8 cellular contexts compared by ENCODE assay signal in the genomic region with DNA sequence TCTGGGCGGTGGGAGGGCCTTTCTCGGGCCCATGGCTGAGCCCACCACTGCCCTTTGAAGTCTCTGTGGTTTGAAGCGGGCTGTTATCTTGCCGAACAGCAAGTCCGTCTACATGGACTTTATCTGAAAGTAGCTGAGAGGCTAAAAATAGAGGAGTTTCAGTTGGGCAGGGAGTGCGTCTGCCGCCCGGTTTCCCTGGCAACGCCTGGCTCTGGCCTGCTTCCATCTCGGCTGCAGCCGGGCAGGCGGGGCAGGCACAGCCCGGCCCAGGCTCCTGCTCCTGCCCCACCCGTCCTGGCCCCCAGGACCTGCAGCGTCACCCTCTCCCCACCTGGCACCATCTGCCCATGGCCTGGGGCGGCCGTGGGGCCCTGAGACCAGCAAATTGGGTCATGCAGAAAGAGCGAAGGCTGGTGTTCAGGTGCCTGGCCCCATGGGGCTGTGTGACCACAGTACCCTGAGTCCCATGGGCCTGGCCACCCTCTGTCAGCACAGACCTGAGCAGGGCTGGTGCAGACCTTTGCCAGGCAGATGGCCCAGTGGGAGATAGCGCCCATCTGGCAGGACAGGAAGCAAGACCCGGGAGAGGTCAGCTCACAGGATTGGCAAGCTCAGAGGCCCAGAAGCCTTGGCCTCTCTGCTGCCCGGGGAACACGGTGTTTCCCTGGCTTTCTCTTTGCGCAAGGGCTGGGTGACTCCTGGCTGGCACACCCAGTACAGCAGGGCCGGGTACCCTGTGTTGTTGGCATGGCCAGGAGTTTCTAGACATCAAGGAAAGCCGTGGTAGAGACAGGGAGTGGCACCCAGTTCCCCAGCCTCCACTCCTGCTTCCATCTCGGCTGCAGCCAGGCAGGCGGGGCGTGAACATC.
DNase-seq lines count a peak whose midpoint lies in the region; ATAC-seq and TF ChIP-seq lines count a peak whose summit lies in the region.

No MANE protein-coding gene starts in this region.

- intact Hi-C loops in uterus (cut with DNase I; ENCODE audit: low total_unique reads), result no loop called here

- ATAC-seq in HG03521 (IDR thresholded peaks at IDR 0.05; ENCODE audit: unreplicated experiment) (peak; percentile 53), HG03280 (IDR thresholded peaks at IDR 0.05; ENCODE audit: unreplicated experiment) (no peak), HG03025 (IDR thresholded peaks at IDR 0.05; ENCODE audit: low FRiP score, unreplicated experiment) (no peak)

- H3K9me3 ChIP-seq in mesodermal cell (ENCODE audit: control insufficient read depth, low read length) (no peaks in the 10 kb centered on the region), uterus (no peaks in the 10 kb centered on the region)

- H3K36me3 ChIP-seq in mesodermal cell (ENCODE audit: control insufficient read depth, insufficient read depth, low read length) (no peaks in the 10 kb centered on the region), uterus (no peaks in the 10 kb centered on the region)

- 79 to 91% methylated on average over 22 to 28 of the region's 28 CpGs for WGBS in mesodermal cell (ENCODE audit: insufficient coverage in 2 of 2), 2 experiments

- peak; percentile 58 for DNase-seq in Daoy (ENCODE audit: low read depth)
- DNase-seq in SHP77 treated with DMSO at 0.1 percent for 48 hours (lab: John Stamatoyannopoulos, UW), result peak; percentile 21
- peak; percentile 92 for DNase-seq in epidermal melanocyte (ENCODE audit: insufficient read length, low spot score)
- peak; percentile 77 to 83 for DNase-seq in uterus

- H3K4me1 ChIP-seq in mesodermal cell (ENCODE audit: control insufficient read depth, insufficient read depth, low read length, poor library complexity, severe bottlenecking), result peaks cover 46% of the 10 kb centered on the region
- peaks cover 4 to 11% of the 10 kb centered on the region in 2 donors for H3K4me1 ChIP-seq in uterus

- H3K27ac ChIP-seq in mesodermal cell (ENCODE audit: low read depth, low read length, severe bottlenecking) (peak overlapping the region; percentile 11), uterus (peak overlapping the region; percentile 75 to 86)

- TF ChIP-seq POLR2A in uterus (IDR thresholded peaks at IDR 0.05), result no peak

- H3K27me3 ChIP-seq in uterus, result no peaks in the 10 kb centered on the region

- H3K4me3 ChIP-seq in mesodermal cell (ENCODE audit: extremely low read depth, insufficient read depth, low read length, poor library complexity, severe bottlenecking) (no peak overlapping the region), uterus (no peak overlapping the region)

- peak in 3 of 4 experiments; percentile 20 to 40 (median 21) for TF ChIP-seq CTCF in uterus (IDR thresholded peaks at IDR 0.05)

Comparison
In these comparisons a context has a peak if more than half of its experiments do, and no peak if none do; other contexts are left out.
1. DNase-seq: peak in every context shown above with its lines; median percentile 92 in epidermal melanocyte; 80 in uterus; 58 in Daoy; 21 in SHP77 treated with DMSO at 0.1 percent for 48 hours.